In genomic region chr13:84130739-84131138, GRCh38 we compare ENCODE assay signal across 30 cellular contexts.
"Had no signal": no experiment of that assay in that cellular context is flagged by ENCODE, and none has a peak within 500 bp of the region (broad histone marks: within the 10 kb centered on the region; RNA-seq: fewer than 3 reads in every experiment).

No MANE protein-coding gene starts in this region.

- H3K4me3 ChIP-seq: adrenal gland, body of pancreas, cardiac muscle cell, colonic mucosa, gastroesophageal sphincter, heart left ventricle, ovary, right lobe of liver, transverse colon had no signal

- H3K27me3 ChIP-seq: adrenal gland, body of pancreas, cardiac muscle cell, colonic mucosa, gastroesophageal sphincter, heart left ventricle, ovary, right lobe of liver, transverse colon had no signal

- H3K27ac ChIP-seq: adrenal gland, body of pancreas, cardiac muscle cell, colonic mucosa, gastroesophageal sphincter, heart left ventricle, ovary, right lobe of liver, transverse colon, VCaP had no signal

- ATAC-seq: body of pancreas, gastroesophageal sphincter, heart left ventricle, left colon, right lobe of liver had no signal

- H3K27me3 Mint-ChIP-seq: activated naive CD8-positive, alpha-beta T cell treated with anti-CD3 and anti-CD28 coated beads for 36 hours; progenitor cell of endocrine pancreas had no signal

- FAIRE-seq: kidney, TTC549 had no signal

- H3K4me3 Mint-ChIP-seq: activated naive CD4-positive, alpha-beta T cell treated with anti-CD3 and anti-CD28 coated beads for 36 hours; activated naive CD8-positive, alpha-beta T cell treated with anti-CD3 and anti-CD28 coated beads for 36 hours; activated T-helper 1 cell treated with anti-CD3 and anti-CD28 coated beads, Interleukin-12 subunit alpha, Interleukin-12 subunit beta, Interleukin-2, Interleukin-4 antibody, amounts not matched to agents 30 ng/mL and 10 ng/mL and 1 ng/mL, durations not matched to agents 14 hours and 24 hours and 36 hours; immature natural killer cell; nephron had no signal

- H3K36me3 ChIP-seq: adrenal gland, cardiac muscle cell, colonic mucosa, gastroesophageal sphincter, heart left ventricle, ovary, right lobe of liver, transverse colon had no signal

- H3K4me1 ChIP-seq: adrenal gland, body of pancreas, colonic mucosa, gastroesophageal sphincter, heart left ventricle, right lobe of liver, transverse colon had no signal

- DNase-seq: activated CD4-positive, alpha-beta T cell treated with anti-CD3 and anti-CD28 coated beads for 48 hours; activated CD4-positive, alpha-beta T cell treated with anti-CD3 and anti-CD28 coated beads, Interleukin-2, amount 50 U/mL, for 48 hours; activated CD8-positive, alpha-beta memory T cell treated with anti-CD3 and anti-CD28 coated beads for 24 hours; activated effector memory CD4-positive, alpha-beta T cell treated with anti-CD3 and anti-CD28 coated beads, Interleukin-2, amount 50 U/mL, for 16 hours; activated naive CD4-positive, alpha-beta T cell treated with anti-CD3 and anti-CD28 coated beads for 36 hours; activated naive CD8-positive, alpha-beta T cell treated with anti-CD3 and anti-CD28 coated beads for 36 hours; adrenal gland; aorta; body of pancreas; cerebellar nuclear complex; colonic mucosa; effector CD8-positive, alpha-beta T cell; heart left ventricle; hypothalamus; immature natural killer cell; kidney; left colon; mammary epithelial cell; ovary; right lobe of liver; stimulated activated CD4-positive, alpha-beta T cell treated with anti-CD3 and anti-CD28 coated beads, Interleukin-2, amount 100 ng/mL, for 48 hours; stimulated activated naive CD4-positive, alpha-beta T cell treated with Interleukin-2 at 50 U/mL for 16 hours; transverse colon had no signal

- H3K4me1 Mint-ChIP-seq: activated naive CD8-positive, alpha-beta T cell treated with anti-CD3 and anti-CD28 coated beads for 36 hours; nephron had no signal

- H3K36me3 Mint-ChIP-seq: activated naive CD8-positive, alpha-beta T cell treated with anti-CD3 and anti-CD28 coated beads for 36 hours; immature natural killer cell had no signal

- H3K27ac Mint-ChIP-seq: activated naive CD4-positive, alpha-beta T cell treated with anti-CD3 and anti-CD28 coated beads for 36 hours; activated naive CD8-positive, alpha-beta T cell treated with anti-CD3 and anti-CD28 coated beads for 36 hours; activated T-helper 1 cell treated with anti-CD3 and anti-CD28 coated beads, Interleukin-12 subunit alpha, Interleukin-12 subunit beta, Interleukin-2, Interleukin-4 antibody, amounts not matched to agents 30 ng/mL and 10 ng/mL and 1 ng/mL, durations not matched to agents 14 hours and 24 hours and 36 hours; immature natural killer cell; nephron; progenitor cell of endocrine pancreas had no signal

- H3K9me3 ChIP-seq: adrenal gland, body of pancreas, colonic mucosa, gastroesophageal sphincter, heart left ventricle, ovary, right lobe of liver, transverse colon had no signal

- H3K9me3 Mint-ChIP-seq: activated naive CD4-positive, alpha-beta T cell treated with anti-CD3 and anti-CD28 coated beads for 36 hours; activated naive CD8-positive, alpha-beta T cell treated with anti-CD3 and anti-CD28 coated beads for 36 hours; activated T-helper 1 cell treated with anti-CD3 and anti-CD28 coated beads, Interleukin-12 subunit alpha, Interleukin-12 subunit beta, Interleukin-2, Interleukin-4 antibody, amounts not matched to agents 30 ng/mL and 10 ng/mL and 1 ng/mL, durations not matched to agents 14 hours and 24 hours and 36 hours; immature natural killer cell; nephron had no signal
